Comparison of ENCODE assay signal across 8 cellular contexts in genomic region chr2:55693181-55694125, GRCh38. TPM values are rescaled to one million over a fixed set of nuclear protein-coding genes. Genes with fewer than 3 reads are reported as not detected.
A peak's percentile ranks its signal among the peaks of the same experiment; 100 is the strongest.
DNase-seq lines count a peak whose midpoint lies in the region; ATAC-seq, FAIRE-seq and TF ChIP-seq lines count a peak whose summit lies in the region.

Gene PNPT1 (minus strand): TSS chr2:55693844. CDS start chr2:55693823, 21 bp downstream.

- H3K27me3 ChIP-seq in ACC112 (ENCODE audit: insufficient read depth, low read length) (peaks cover 7% of the 10 kb centered on the region; the same call in 1 of the 2 replicates), bronchial epithelial cell (ENCODE audit: control insufficient read depth, insufficient read depth, low read length) (no peaks in the 10 kb centered on the region), smooth muscle cell (ENCODE audit: low read depth) (peaks cover 3% of the 10 kb centered on the region)

- H3K4me2 ChIP-seq in smooth muscle cell: peak within 1 kb of the TSS; percentile 99

- H3K9ac ChIP-seq in smooth muscle cell (ENCODE audit: low read depth): peak within 1 kb of the TSS; percentile 52

- peaks cover 51% of the 10 kb centered on the region for H3K79me2 ChIP-seq in ACC112 (ENCODE audit: control insufficient read depth, insufficient read depth, low read length, unreplicated experiment)
- H3K79me2 ChIP-seq in smooth muscle cell (ENCODE audit: low read depth): peaks cover 11% of the 10 kb centered on the region

- no peaks in the 10 kb centered on the region for H3F3A ChIP-seq in smooth muscle cell (ENCODE audit: low read depth)

- H3K4me3 ChIP-seq in ACC112 (ENCODE audit: low read depth, low read length): peak within 1 kb of the TSS; percentile 97
- H3K4me3 ChIP-seq in bronchial epithelial cell (ENCODE audit: low read depth, low read length): peak within 1 kb of the TSS; percentile 68
- H3K4me3 ChIP-seq in smooth muscle cell: peak within 1 kb of the TSS; percentile 81

- 1% methylated on average over 56 of the region's 56 CpGs for WGBS in smooth muscle cell (ENCODE audit: low lambda C conversion rate)

- TF ChIP-seq CTCF in VCaP (conservative IDR thresholded peaks at IDR 0.05) (no peak), bronchial epithelial cell (IDR thresholded peaks at IDR 0.05; ENCODE audit: insufficient read depth, low read length, severe bottlenecking) (no peak), smooth muscle cell (IDR thresholded peaks at IDR 0.05; ENCODE audit: borderline replicate concordance, insufficient read depth, poor library complexity, severe bottlenecking) (no peak)

- DNase-seq in NCI-H2196 treated with DMSO at 0.1 percent for 48 hours (lab: John Stamatoyannopoulos, UW; ENCODE audit: unreplicated experiment) (peak; percentile 57), bronchial epithelial cell (ENCODE audit: low read depth) (peak; percentile 89), iPS-NIHi11 (ENCODE audit: low spot score) (peak; percentile 99), smooth muscle cell (lab: John Stamatoyannopoulos, UW; ENCODE audit: unreplicated experiment) (peak; percentile 44)

- H3K4me1 ChIP-seq in ACC112 (ENCODE audit: control insufficient read depth, insufficient read depth, low read length, unreplicated experiment) (peaks cover 18% of the 10 kb centered on the region), smooth muscle cell (ENCODE audit: low read depth) (peaks cover 5% of the 10 kb centered on the region)

- peak within 1 kb of the TSS; percentile 80 for H3K27ac ChIP-seq in ACC112 (ENCODE audit: low read depth, low read length)
- peak within 1 kb of the TSS; percentile 61 for H3K27ac ChIP-seq in VCaP
- no peak within 1 kb of the TSS for H3K27ac ChIP-seq in smooth muscle cell (ENCODE audit: low read depth)

- peak within 1 kb of the TSS; percentile 96 for H2AFZ ChIP-seq in ACC112 (ENCODE audit: low read length, unreplicated experiment)
- H2AFZ ChIP-seq in smooth muscle cell (ENCODE audit: low read depth): peak within 1 kb of the TSS; percentile 96

- no peak for FAIRE-seq in bronchial epithelial cell (lab: Jason Lieb, UNC)

- H3K36me3 ChIP-seq in ACC112 (ENCODE audit: insufficient read depth, low read length) (peaks cover 11% of the 10 kb centered on the region; the same call in 1 of the 2 replicates), bronchial epithelial cell (ENCODE audit: control insufficient read depth, insufficient read depth, low read length) (no peaks in the 10 kb centered on the region), smooth muscle cell (ENCODE audit: low read depth) (no peaks in the 10 kb centered on the region)

- no peaks in the 10 kb centered on the region for H4K20me1 ChIP-seq in smooth muscle cell (ENCODE audit: low read depth)

- ATAC-seq in GM18870 (IDR thresholded peaks at IDR 0.05; ENCODE audit: unreplicated experiment): peak; percentile 98
- ATAC-seq in HG03135 (IDR thresholded peaks at IDR 0.05; ENCODE audit: unreplicated experiment): peak; percentile 100

- H3K9me3 ChIP-seq in smooth muscle cell (replicated peaks; ENCODE audit: low read depth): no peaks in the 10 kb centered on the region

RNA-seq across cellular contexts. Expression of gene PNPT1, which starts in this region (rescaled TPM):
- total RNA-seq in bronchial epithelial cell (30.1 and 30.8 TPM in 2 replicates), smooth muscle cell (11.8 and 16.9 TPM in 2 replicates)
- polyA plus RNA-seq in smooth muscle cell: 7.9 and 10.0 TPM in 2 replicates

Comparison
In these comparisons a context has a peak if more than half of its experiments do, and no peak if none do; other contexts are left out.
1. DNase-seq: peak in every context shown above with its lines; median percentile 99 in iPS-NIHi11; 89 in bronchial epithelial cell; 57 in NCI-H2196 treated with DMSO at 0.1 percent for 48 hours; 44 in smooth muscle cell.